27 cellular contexts compared by ENCODE assay signal in the genomic region with DNA sequence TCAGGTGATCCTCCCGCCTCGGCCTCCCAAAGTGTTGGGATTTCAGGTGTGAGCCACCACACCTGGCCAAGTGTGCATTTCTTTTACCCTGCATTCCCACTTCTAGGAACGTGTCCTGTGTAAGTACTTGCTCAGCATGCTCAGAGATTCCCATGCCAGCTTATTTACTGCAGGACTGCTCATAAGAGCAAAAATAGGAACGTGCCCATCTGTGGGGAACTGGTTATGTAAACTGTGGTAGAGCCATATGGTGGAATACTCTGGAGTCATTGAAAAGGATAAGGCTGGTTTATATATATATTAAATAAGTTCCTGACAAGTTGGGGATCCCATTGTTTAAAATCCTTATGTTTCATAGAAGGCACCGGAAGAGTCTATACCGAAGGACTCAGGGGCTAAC.
"Had no signal": no experiment of that assay in that cellular context is flagged by ENCODE, and none has a peak within 500 bp of the region (broad histone marks: within the 10 kb centered on the region; RNA-seq: fewer than 3 reads in every experiment).

No MANE protein-coding gene starts in this region.

- H3K4me3 ChIP-seq: gastrocnemius medialis, psoas muscle, sigmoid colon, suprapubic skin, tibial artery, upper lobe of right lung had no signal

- H3K27me3 ChIP-seq: gastrocnemius medialis, sigmoid colon, suprapubic skin, tibial artery, upper lobe of right lung had no signal

- H3K4me3 Mint-ChIP-seq: activated naive CD4-positive, alpha-beta T cell treated with anti-CD3 and anti-CD28 coated beads, Interleukin-2, amount 50 U/mL, for 24 hours; activated naive CD8-positive, alpha-beta T cell treated with anti-CD3 and anti-CD28 coated beads, Interleukin-2, amount 50 U/mL, for 24 hours; nephron progenitor cell; stimulated activated effector memory CD8-positive, alpha-beta T cell treated with anti-CD3 and anti-CD28 coated beads, Interleukin-12 subunit alpha, Interleukin-12 subunit beta, amount 100 ng/mL, for 72 hours; stimulated activated naive CD8-positive, alpha-beta T cell treated with anti-CD3 and anti-CD28 coated beads, Interleukin-15, Interleukin-2, amounts not matched to agents 100 ng/mL and 50 ng/mL, for 24 hours; T-helper 1 cell treated with Interleukin-12 subunit alpha and Interleukin-12 subunit beta and Interleukin-4 antibody, amounts not matched to agents 30 μg/mL and 1 μg/mL, for 36 hours had no signal

- H3K9me3 ChIP-seq: gastrocnemius medialis, psoas muscle, sigmoid colon, suprapubic skin, tibial artery, upper lobe of right lung had no signal

- H3K27me3 Mint-ChIP-seq: activated naive CD4-positive, alpha-beta T cell treated with anti-CD3 and anti-CD28 coated beads, Interleukin-2, amount 50 U/mL, for 24 hours; activated naive CD8-positive, alpha-beta T cell treated with anti-CD3 and anti-CD28 coated beads, Interleukin-2, amount 50 U/mL, for 24 hours; stimulated activated naive CD8-positive, alpha-beta T cell treated with anti-CD3 and anti-CD28 coated beads, Interleukin-15, Interleukin-2, amounts not matched to agents 100 ng/mL and 50 ng/mL, for 24 hours had no signal

- H3K27ac Mint-ChIP-seq: activated naive CD8-positive, alpha-beta T cell treated with anti-CD3 and anti-CD28 coated beads, Interleukin-2, amount 50 U/mL, for 24 hours; activated T-helper 2 cell treated with anti-CD3 and anti-CD28 coated beads, Interferon-gamma antibody, Interleukin-2, Interleukin-4, amounts not matched to agents 10 μg/mL and 5 μg/mL and 100 μg/mL, durations not matched to agents 14 hours and 24 hours and 36 hours; nephron progenitor cell; stimulated activated naive CD8-positive, alpha-beta T cell treated with anti-CD3 and anti-CD28 coated beads, Interleukin-15, Interleukin-2, amounts not matched to agents 100 ng/mL and 50 ng/mL, for 24 hours; T-helper 1 cell treated with Interleukin-12 subunit alpha and Interleukin-12 subunit beta and Interleukin-4 antibody, amounts not matched to agents 30 μg/mL and 1 μg/mL, for 36 hours had no signal

- DNase-seq: activated CD4-positive, alpha-beta T cell treated with anti-CD3 and anti-CD28 coated beads for 48 hours; activated CD4-positive, alpha-beta T cell treated with anti-CD3 and anti-CD28 coated beads, Interleukin-2, amount 50 U/mL, for 48 hours; activated CD8-positive, alpha-beta memory T cell treated with anti-CD3 and anti-CD28 coated beads, Interleukin-2, amount 50 U/mL, for 48 hours; activated naive CD8-positive, alpha-beta T cell treated with anti-CD3 and anti-CD28 coated beads, Interleukin-2, amount 50 U/mL, for 24 hours; activated T-cell treated with anti-CD3 and anti-CD28 coated beads, Interleukin-2, amount 50 U/mL, for 48 hours; effector memory CD4-positive, alpha-beta T cell; gastrocnemius medialis; glutamatergic neuron; islet precursor cell; left ventricle myocardium superior; nephron progenitor cell; psoas muscle; sigmoid colon; small intestine; stimulated activated CD4-positive, alpha-beta T cell treated with anti-CD3 and anti-CD28 coated beads, Interleukin-4, amount 100 ng/mL, for 24 hours; T-helper 9 cell; tibial artery; upper lobe of right lung; WERI-Rb-1 had no signal

- ATAC-seq: activated CD4-positive, CD25-positive, alpha-beta regulatory T cell treated with anti-CD3 and anti-CD28 coated beads, Interleukin-2, amount 50 U/mL, for 24 hours; activated naive CD8-positive, alpha-beta T cell treated with anti-CD3 and anti-CD28 coated beads, Interleukin-2, amount 50 U/mL, for 24 hours; gastrocnemius medialis; left ventricle myocardium superior; stimulated activated effector memory CD8-positive, alpha-beta T cell treated with anti-CD3 and anti-CD28 coated beads, Interleukin-12 subunit alpha, Interleukin-12 subunit beta, amount 100 ng/mL, for 72 hours; upper lobe of right lung had no signal

- H3K27ac ChIP-seq: parathyroid adenoma, suprapubic skin, tibial artery, upper lobe of right lung, WERI-Rb-1 had no signal

- H3K9me3 Mint-ChIP-seq: activated naive CD4-positive, alpha-beta T cell treated with anti-CD3 and anti-CD28 coated beads, Interleukin-2, amount 50 U/mL, for 24 hours; activated naive CD8-positive, alpha-beta T cell treated with anti-CD3 and anti-CD28 coated beads, Interleukin-2, amount 50 U/mL, for 24 hours; activated T-helper 2 cell treated with anti-CD3 and anti-CD28 coated beads, Interferon-gamma antibody, Interleukin-2, Interleukin-4, amounts not matched to agents 10 μg/mL and 5 μg/mL and 100 μg/mL, durations not matched to agents 14 hours and 24 hours and 36 hours; nephron progenitor cell; stimulated activated effector memory CD8-positive, alpha-beta T cell treated with anti-CD3 and anti-CD28 coated beads, Interleukin-12 subunit alpha, Interleukin-12 subunit beta, amount 100 ng/mL, for 72 hours; stimulated activated naive CD8-positive, alpha-beta T cell treated with anti-CD3 and anti-CD28 coated beads, Interleukin-15, Interleukin-2, amounts not matched to agents 100 ng/mL and 50 ng/mL, for 24 hours; T-helper 1 cell treated with Interleukin-12 subunit alpha and Interleukin-12 subunit beta and Interleukin-4 antibody, amounts not matched to agents 30 μg/mL and 1 μg/mL, for 36 hours had no signal
